Comparison of ENCODE assay signal across 1 cellular context in genomic region chr19:36114763-36115452, GRCh38.
TF ChIP-seq lines count a peak whose summit lies in the region.

Gene POLR2I, minus strand, starts transcription at chr19:36114875. Its CDS starts 19 bp downstream, at chr19:36114856.

TF ChIP-seq in GM12878, 131 proteins besides CTCF, POLR2A, EP300 and RAD21 (continued from another document and continues in another):
- TF ChIP-seq SKIL (IDR thresholded peaks at IDR 0.05; ENCODE audit: low read depth, poor library complexity, severe bottlenecking) (peak; percentile 32), ATF7 (IDR thresholded peaks at IDR 0.05; ENCODE audit: low read depth) (peak; percentile 14; the same call in 1 of the 2 replicates), YY1 (IDR thresholded peaks at IDR 0.05; ENCODE audit: low read depth, low read length) (peak; percentile 91), ZBTB4 (CRISPR knock-in tag; IDR thresholded peaks at IDR 0.05) (no peak), SREBF1 (IDR thresholded peaks at IDR 0.05; ENCODE audit: low read length) (no peak), RELA (IDR thresholded peaks at IDR 0.05; ENCODE audit: borderline replicate concordance, partially characterized antibody) (peak; percentile 38), MYC (IDR thresholded peaks at IDR 0.05; ENCODE audit: insufficient read depth, insufficient read length, insufficient replicate concordance, low read length, severe bottlenecking) (peak; percentile 98), ZNF217 (IDR thresholded peaks at IDR 0.05) (no peak), ETV6 (conservative IDR thresholded peaks at IDR 0.05 in 1 of 2, IDR thresholded peaks at IDR 0.05 in 1 of 2; ENCODE audit: borderline replicate concordance in 1 of 2, low read depth in 1 of 2) (no peak), NR2C1 (IDR thresholded peaks at IDR 0.05) (no peak), KDM1A (IDR thresholded peaks at IDR 0.05; ENCODE audit: borderline replicate concordance) (no peak), JUNB (IDR thresholded peaks at IDR 0.05) (no peak), BHLHE40 (IDR thresholded peaks at IDR 0.05; ENCODE audit: borderline replicate concordance in 1 of 2, low read depth in 2 of 2, low read length in 1 of 2) (peak; percentile 98 to 99), ZBTB33 (IDR thresholded peaks at IDR 0.05) (no peak), MAX (IDR thresholded peaks at IDR 0.05; ENCODE audit: low read depth, low read length) (peak; percentile 100), IKZF2 (IDR thresholded peaks at IDR 0.05) (peak; percentile 40 to 58; a peak in 2 of 4 replicates), CUX1 (IDR thresholded peaks at IDR 0.05; ENCODE audit: insufficient replicate concordance, low read depth, low read length) (no peak), STAT1 (conservative IDR thresholded peaks at IDR 0.05) (peak; percentile 71; the same call in 1 of the 2 replicates), IRF5 (IDR thresholded peaks at IDR 0.05; ENCODE audit: borderline replicate concordance) (no peak), RUNX3 (IDR thresholded peaks at IDR 0.05; ENCODE audit: low read length) (peak; percentile 91), ZNF592 (IDR thresholded peaks at IDR 0.05) (no peak), E2F4 (IDR thresholded peaks at IDR 0.05; ENCODE audit: low read depth, low read length) (peak; percentile 61), NFYA (IDR thresholded peaks at IDR 0.05; ENCODE audit: borderline replicate concordance, low read depth, low read length) (peak; percentile 9), ATF2 (IDR thresholded peaks at IDR 0.05; ENCODE audit: low read length) (no peak), SMAD5 (IDR thresholded peaks at IDR 0.05; ENCODE audit: low read depth) (0 out of 2 replicates have a peak, but pooled peaks have one; percentile 43), RFX5 (IDR thresholded peaks at IDR 0.05; ENCODE audit: low read depth, low read length) (peak; percentile 86), USF2 (IDR thresholded peaks at IDR 0.05; ENCODE audit: borderline replicate concordance, low read depth, low read length) (peak; percentile 50), ATF3 (IDR thresholded peaks at IDR 0.05; ENCODE audit: borderline replicate concordance, extremely low read depth, low read depth, low read length) (peak; percentile 1; the same call in 1 of the 2 replicates), HDGF (IDR thresholded peaks at IDR 0.05) (peak; percentile 89; the same call in 1 of the 2 replicates), TAF1 (IDR thresholded peaks at IDR 0.05; ENCODE audit: borderline replicate concordance, low read depth, low read length) (peak; percentile 57; the same call in 1 of the 2 replicates), RB1 (IDR thresholded peaks at IDR 0.05; ENCODE audit: borderline replicate concordance) (peak; percentile 66; the same call in 1 of the 2 replicates), KLF5 (IDR thresholded peaks at IDR 0.05; ENCODE audit: partially characterized antibody) (peak; percentile 90)
